22 cellular contexts compared by ENCODE assay signal in genomic region chr5:39479537-39479936, GRCh38. TPM values are rescaled to one million over a fixed set of nuclear protein-coding genes. Genes with fewer than 3 reads are reported as not detected.
"Had no signal": no experiment of that assay in that cellular context is flagged by ENCODE, and none has a peak within 500 bp of the region (broad histone marks: within the 10 kb centered on the region; RNA-seq: fewer than 3 reads in every experiment).

No MANE protein-coding gene starts in this region.

- DNase-seq: dermis blood vessel endothelial cell; effector memory CD8-positive, alpha-beta T cell; hypothalamus; immature natural killer cell; islet precursor cell; left ventricle myocardium superior; lower lobe of right lung; naive thymus-derived CD4-positive, alpha-beta T cell; occipital lobe; ovary; posterior cingulate gyrus; psoas muscle; right cardiac atrium; sigmoid colon; stimulated activated CD4-positive, alpha-beta T cell treated with anti-CD3 and anti-CD28 coated beads, Interleukin-2, amount 100 ng/mL, for 24 hours; stimulated activated CD4-positive, alpha-beta T cell treated with anti-CD3 and anti-CD28 coated beads, Interleukin-4, amount 100 ng/mL, for 24 hours; stimulated activated naive CD4-positive, alpha-beta T cell treated with Interleukin-2 at 50 U/mL for 16 hours; stomach; thyroid gland had no signal

- H3K4me3 Mint-ChIP-seq: effector memory CD8-positive, alpha-beta T cell; immature natural killer cell; naive thymus-derived CD4-positive, alpha-beta T cell; stimulated activated effector memory CD8-positive, alpha-beta T cell treated with anti-CD3 and anti-CD28 coated beads, Interleukin-12 subunit alpha, Interleukin-12 subunit beta, amount 100 ng/mL, for 72 hours; type B pancreatic cell had no signal

- H3K4me1 Mint-ChIP-seq: stimulated activated effector memory CD8-positive, alpha-beta T cell treated with anti-CD3 and anti-CD28 coated beads, Interleukin-12 subunit alpha, Interleukin-12 subunit beta, amount 100 ng/mL, for 72 hours had no signal

- H3K9me3 Mint-ChIP-seq: effector memory CD8-positive, alpha-beta T cell; immature natural killer cell; stimulated activated effector memory CD8-positive, alpha-beta T cell treated with anti-CD3 and anti-CD28 coated beads, Interleukin-12 subunit alpha, Interleukin-12 subunit beta, amount 100 ng/mL, for 72 hours; type B pancreatic cell had no signal

- H3K27me3 ChIP-seq: ovary, sigmoid colon, stomach, thyroid gland had no signal

- H3K36me3 Mint-ChIP-seq: immature natural killer cell; naive thymus-derived CD4-positive, alpha-beta T cell; stimulated activated effector memory CD8-positive, alpha-beta T cell treated with anti-CD3 and anti-CD28 coated beads, Interleukin-12 subunit alpha, Interleukin-12 subunit beta, amount 100 ng/mL, for 72 hours; type B pancreatic cell had no signal

- H3K9me3 ChIP-seq: lower lobe of right lung, ovary, psoas muscle, sigmoid colon, stomach, thyroid gland had no signal

- H3K4me1 ChIP-seq: psoas muscle, stomach, thyroid gland had no signal

- H3K27ac ChIP-seq: coronary artery, lower lobe of right lung, ovary, psoas muscle, sigmoid colon, stomach, thyroid gland had no signal

- H3K27ac Mint-ChIP-seq: effector memory CD8-positive, alpha-beta T cell; immature natural killer cell; naive thymus-derived CD4-positive, alpha-beta T cell; stimulated activated effector memory CD8-positive, alpha-beta T cell treated with anti-CD3 and anti-CD28 coated beads, Interleukin-12 subunit alpha, Interleukin-12 subunit beta, amount 100 ng/mL, for 72 hours; type B pancreatic cell had no signal

- H3K4me3 ChIP-seq: lower lobe of right lung, ovary, psoas muscle, sigmoid colon, stomach, thyroid gland had no signal

- ATAC-seq: effector memory CD8-positive, alpha-beta T cell; left ventricle myocardium superior; lower lobe of right lung; naive thymus-derived CD4-positive, alpha-beta T cell; psoas muscle; right cardiac atrium; stimulated activated effector memory CD8-positive, alpha-beta T cell treated with anti-CD3 and anti-CD28 coated beads, Interleukin-12 subunit alpha, Interleukin-12 subunit beta, amount 100 ng/mL, for 72 hours had no signal

- H3K36me3 ChIP-seq: lower lobe of right lung, ovary, sigmoid colon, stomach, thyroid gland had no signal

RNA-seq across cellular contexts. Expression of gene DAB2, which starts 54.8 kb away (rescaled TPM):
- polyA plus RNA-seq: naive thymus-derived CD4-positive, alpha-beta T cell had no signal
